In the genomic region with DNA sequence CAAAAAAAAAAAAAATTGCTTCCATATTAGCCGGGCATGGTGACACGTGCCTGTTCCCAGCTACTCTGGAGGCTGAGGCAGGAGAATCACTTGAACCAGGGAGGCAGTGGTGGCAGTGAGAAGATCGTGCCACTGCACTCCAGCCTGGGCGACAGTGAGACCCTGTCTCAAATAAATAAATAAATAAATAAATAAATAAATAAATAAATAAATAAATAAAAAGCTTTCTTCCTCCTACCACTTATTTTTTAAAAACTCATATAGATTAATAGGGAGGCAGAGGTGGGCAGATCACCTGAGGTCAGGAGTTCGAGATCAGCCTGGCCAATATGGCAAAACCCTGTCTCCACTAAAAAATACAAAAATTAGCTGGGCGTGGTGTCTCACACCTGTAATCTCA, we compare ENCODE assay signal across 1 cellular context. TPM values are rescaled to one million over a fixed set of nuclear protein-coding genes. Genes with fewer than 3 reads are reported as not detected.
"Had no signal": no experiment of that assay in that cellular context is flagged by ENCODE, and none has a peak within 500 bp of the region (broad histone marks: within the 10 kb centered on the region; RNA-seq: fewer than 3 reads in every experiment).

No MANE protein-coding gene starts in this region.

RNA-seq across cellular contexts. Expression of gene TEX14, which starts 7.4 kb away (rescaled TPM):
- polyA plus RNA-seq: smooth muscle cell had no signal
